3 cellular contexts compared by ENCODE assay signal in genomic region chr16:3174618-3175148, GRCh38.
TF ChIP-seq lines count a peak whose summit lies in the region.

No MANE protein-coding gene starts in this region.

TF ChIP-seq in SK-N-SH, 30 proteins besides CTCF, POLR2A, EP300 and RAD21 (continues in another document):
- TF ChIP-seq NFIC (IDR thresholded peaks at IDR 0.05; ENCODE audit: borderline replicate concordance), result no peak
- no peak for TF ChIP-seq FOXM1 (IDR thresholded peaks at IDR 0.05; ENCODE audit: low read depth)
- TF ChIP-seq CHD2 (IDR thresholded peaks at IDR 0.05; ENCODE audit: low read length, partially characterized antibody), result no peak
- no peak for TF ChIP-seq NRF1 (IDR thresholded peaks at IDR 0.05; ENCODE audit: low read depth, low read length)
- TF ChIP-seq USF2 (IDR thresholded peaks at IDR 0.05; ENCODE audit: borderline replicate concordance, low read depth, low read length), result no peak
- no peak for TF ChIP-seq IRF3 (IDR thresholded peaks at IDR 0.05; ENCODE audit: low read depth, low read length)
- TF ChIP-seq SIN3A (IDR thresholded peaks at IDR 0.05; ENCODE audit: borderline replicate concordance, low read depth, low read length), result no peak
- no peak for TF ChIP-seq MAX (IDR thresholded peaks at IDR 0.05; ENCODE audit: low read depth)
- no peak for TF ChIP-seq ELF1 (IDR thresholded peaks at IDR 0.05)
- TF ChIP-seq JUND (IDR thresholded peaks at IDR 0.05), result no peak
- TF ChIP-seq FOSL2 (IDR thresholded peaks at IDR 0.05; ENCODE audit: borderline replicate concordance, low read depth), result no peak
- TF ChIP-seq REST (IDR thresholded peaks at IDR 0.05; ENCODE audit: low read depth, low read length), result no peak

TF ChIP-seq in SK-N-SH treated with all-trans-retinoic acid at 6 μM for 48 hours, 23 proteins besides CTCF, POLR2A, EP300 and RAD21:
- TF ChIP-seq SNAI2 (CRISPR knock-in tag; IDR thresholded peaks at IDR 0.05) (no peak), CREB5 (CRISPR knock-in tag; IDR thresholded peaks at IDR 0.05; ENCODE audit: low read depth) (no peak), ISL1 (CRISPR knock-in tag; IDR thresholded peaks at IDR 0.05) (no peak), ZNF565 (CRISPR knock-in tag; conservative IDR thresholded peaks at IDR 0.05; ENCODE audit: low read depth) (no peak), POU6F1 (CRISPR knock-in tag; IDR thresholded peaks at IDR 0.05; ENCODE audit: borderline replicate concordance, low read depth) (no peak), ESRRG (CRISPR knock-in tag; IDR thresholded peaks at IDR 0.05) (no peak), ZFP3 (CRISPR knock-in tag; IDR thresholded peaks at IDR 0.05) (no peak), BACH2 (CRISPR knock-in tag; IDR thresholded peaks at IDR 0.05; ENCODE audit: borderline replicate concordance) (no peak), ZFP30 (CRISPR knock-in tag; IDR thresholded peaks at IDR 0.05) (no peak), ZC3H10 (CRISPR knock-in tag; IDR thresholded peaks at IDR 0.05) (no peak), ZNF70 (CRISPR knock-in tag; IDR thresholded peaks at IDR 0.05) (no peak), TCF4 (CRISPR knock-in tag; IDR thresholded peaks at IDR 0.05; ENCODE audit: borderline replicate concordance) (no peak)

TF ChIP-seq in H1, 55 proteins besides CTCF, POLR2A, EP300 and RAD21:
- TF ChIP-seq HDAC6 (IDR thresholded peaks at IDR 0.05; ENCODE audit: low read depth, low read length) (no peak), TCF12 (IDR thresholded peaks at IDR 0.05; ENCODE audit: low read depth, low read length) (no peak), SAP30 (IDR thresholded peaks at IDR 0.05; ENCODE audit: insufficient read depth, insufficient replicate concordance, low read length) (no peak), FOSL1 (IDR thresholded peaks at IDR 0.05; ENCODE audit: insufficient read depth, low read depth, low read length) (no peak), CEBPB (IDR thresholded peaks at IDR 0.05; ENCODE audit: low read depth, low read length) (peak; percentile 37; the same call in 1 of the 2 replicates), JUND (IDR thresholded peaks at IDR 0.05; ENCODE audit: low read length) (no peak), E2F6 (IDR thresholded peaks at IDR 0.05) (no peak), CHD2 (IDR thresholded peaks at IDR 0.05; ENCODE audit: low read length) (no peak)
